18 cellular contexts compared by ENCODE assay signal in the genomic region with DNA sequence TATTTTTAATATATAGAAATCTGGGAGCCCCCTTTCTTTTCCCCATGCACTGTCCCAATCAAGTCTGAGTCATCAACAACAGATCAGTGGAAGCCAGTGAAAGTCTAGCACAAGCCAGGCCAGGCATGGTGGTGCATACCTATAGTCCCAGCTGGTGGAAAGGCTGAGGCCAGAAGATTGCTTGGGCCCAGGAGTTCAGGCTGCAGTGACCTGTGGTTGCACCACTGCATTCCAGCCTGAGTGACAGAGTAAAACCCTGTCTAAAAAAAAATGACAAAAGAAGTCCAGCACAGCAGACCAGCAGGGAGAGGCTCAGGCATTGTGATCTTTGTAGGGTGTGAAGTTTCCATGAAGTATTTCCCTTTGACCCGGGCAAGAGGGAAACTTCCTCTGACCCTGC. TPM values are rescaled to one million over a fixed set of nuclear protein-coding genes. Genes with fewer than 3 reads are reported as not detected.
DNase-seq lines count a peak whose midpoint lies in the region; ATAC-seq, FAIRE-seq and TF ChIP-seq lines count a peak whose summit lies in the region.
"Had no signal": no experiment of that assay in that cellular context is flagged by ENCODE, and none has a peak within 500 bp of the region (broad histone marks: within the 10 kb centered on the region; RNA-seq: fewer than 3 reads in every experiment).

No MANE protein-coding gene starts in this region.

- DNase-seq in AG04450 (ENCODE audit: low read depth, low spot score) (peak; percentile 32), HS-27A (ENCODE audit: low read depth) (peak; percentile 66), K562 (ENCODE audit: extremely low read depth in 1 of 4, low spot score in 3 of 4) (peak in 1 of 4 experiments; percentile 30), left lung (no peak), NCI-H524 treated with DMSO at 0.1 percent for 48 hours (lab: John Stamatoyannopoulos, UW) (no peak), osteoblast (ENCODE audit: insufficient read length, low spot score, missing footprints) (no peak), germinal center (ENCODE audit: low spot score) (no peak)
- DNase-seq: ACHN; activated CD8-positive, alpha-beta T cell treated with anti-CD3 and anti-CD28 coated beads for 36 hours; colonic mucosa; hippocampal formation; retina; SJCRH30; stimulated activated CD4-positive, alpha-beta T cell treated with anti-CD3 and anti-CD28 coated beads, Interleukin-2, amount 100 ng/mL, for 48 hours; thyroid gland had no signal

- no peaks in the 10 kb centered on the region for H3K9me3 ChIP-seq in AG04450 (ENCODE audit: control insufficient read depth, insufficient read depth, low read length)
- H3K9me3 ChIP-seq in K562 (replicated peaks; ENCODE audit: control insufficient read depth, insufficient read depth, low read depth, low read length) = no peaks in the 10 kb centered on the region
- H3K9me3 ChIP-seq in left lung = no peaks in the 10 kb centered on the region
- no peaks in the 10 kb centered on the region for H3K9me3 ChIP-seq in osteoblast (ENCODE audit: low read depth, low read length)
- H3K9me3 ChIP-seq: colonic mucosa, SJCRH30, thyroid gland had no signal

- no TSS peak for BruUV-seq in K562 (replicated peaks; lab: Mats Ljungman, UMichigan)

- H3K9ac ChIP-seq in K562 (ENCODE audit: insufficient read depth in 1 of 2, low read depth in 2 of 2, low read length in 2 of 2) = no peak overlapping the region

- peak; percentile 6 for FAIRE-seq in K562 (lab: Jason Lieb, UNC)
- FAIRE-seq: D721Med, TTC549 had no signal

- H3K27ac ChIP-seq in AG04450 (ENCODE audit: low read depth, low read length) (no peak overlapping the region), K562 (ENCODE audit: extremely low read depth, low read depth, low read length) (no peak overlapping the region), left lung (no peak overlapping the region), osteoblast (ENCODE audit: low read depth, low read length) (no peak overlapping the region)
- H3K27ac ChIP-seq: colonic mucosa, SJCRH30, thyroid gland had no signal

- no peak for TF ChIP-seq EP300 in K562 (IDR thresholded peaks at IDR 0.05; ENCODE audit: low read length)

- H3K4me1 ChIP-seq in K562 (replicated peaks in 1 of 2; ENCODE audit: control insufficient read depth in 2 of 2, insufficient read depth in 2 of 2, low read length in 2 of 2) (no peaks in the 10 kb centered on the region), left lung (no peaks in the 10 kb centered on the region), osteoblast (ENCODE audit: insufficient read depth, low read length) (no peaks in the 10 kb centered on the region)
- H3K4me1 ChIP-seq: colonic mucosa, SJCRH30 had no signal

- TF ChIP-seq POLR2A in K562 (conservative IDR thresholded peaks at IDR 0.05) = no peak

- no peak overlapping the region for H3K4me2 ChIP-seq in K562 (ENCODE audit: insufficient read depth, low read length)
- no peak overlapping the region for H3K4me2 ChIP-seq in osteoblast (ENCODE audit: insufficient read depth, low read length)

- WGBS in K562 (ENCODE audit: insufficient coverage, low coverage, missing lambda C conversion rate) = 63% methylated on average over 1 of the region's 1 CpG

- H3K79me2 ChIP-seq in K562 (ENCODE audit: control insufficient read depth, insufficient read depth, low read length) = no peaks in the 10 kb centered on the region
- no peaks in the 10 kb centered on the region for H3K79me2 ChIP-seq in osteoblast (ENCODE audit: insufficient read depth, low read length)

- POLR2A ChIA-PET in AG04450 (lab: Yijun Ruan, JAX) (no interaction called here), K562 (lab: Yijun Ruan, JAX) (interaction anchor here (3.4 kb wide), 1 partner anchor 9 kb away, joined by 12 read pairs; a partner anchor contains a TSS)

- H3K36me3 ChIP-seq in K562 (ENCODE audit: control insufficient read depth, insufficient read depth, low read length) = no peaks in the 10 kb centered on the region
- no peaks in the 10 kb centered on the region for H3K36me3 ChIP-seq in left lung
- H3K36me3 ChIP-seq in osteoblast (ENCODE audit: insufficient read depth, low read length) = no peaks in the 10 kb centered on the region
- H3K36me3 ChIP-seq: colonic mucosa, SJCRH30, thyroid gland had no signal

- peak overlapping the region; percentile 14; the same call in 1 of the 2 replicates for H2AFZ ChIP-seq in K562 (ENCODE audit: low read depth, low read length)
- H2AFZ ChIP-seq in osteoblast (ENCODE audit: low read length) = no peak overlapping the region

- ATAC-seq in K562 (peak; percentile 68), left lung (peak; percentile 35), HG02678 (IDR thresholded peaks at IDR 0.05; ENCODE audit: unreplicated experiment) (no peak)
- ATAC-seq: activated CD8-positive, alpha-beta T cell treated with anti-CD3 and anti-CD28 coated beads for 36 hours had no signal

- H4K20me1 ChIP-seq in K562 (replicated peaks; ENCODE audit: control insufficient read depth, insufficient read depth, low read length) = no peaks in the 10 kb centered on the region
- H4K20me1 ChIP-seq in osteoblast (ENCODE audit: insufficient read depth, low read length) = no peaks in the 10 kb centered on the region

- no peaks in the 10 kb centered on the region for H3K27me3 ChIP-seq in AG04450 (ENCODE audit: control insufficient read depth, insufficient read depth, low read length)
- no peaks in the 10 kb centered on the region for H3K27me3 ChIP-seq in K562 (ENCODE audit: control insufficient read depth in 2 of 2, insufficient read depth in 2 of 2, low read length in 2 of 2)
- H3K27me3 ChIP-seq in left lung = no peaks in the 10 kb centered on the region
- H3K27me3 ChIP-seq in osteoblast (ENCODE audit: insufficient read depth, low read length) = no peaks in the 10 kb centered on the region
- H3K27me3 ChIP-seq: colonic mucosa, SJCRH30, thyroid gland had no signal

- no peaks in the 10 kb centered on the region for H3K9me1 ChIP-seq in K562 (ENCODE audit: control insufficient read depth, insufficient read depth, low read length)

- TF ChIP-seq RAD21 in K562 (CRISPR knock-in tag; conservative IDR thresholded peaks at IDR 0.05 in 1 of 2, IDR thresholded peaks at IDR 0.05 in 1 of 2) = no peak

- no peak for TF ChIP-seq CTCF in AG04450 (IDR thresholded peaks at IDR 0.05; ENCODE audit: low read depth, low read length)
- TF ChIP-seq CTCF in K562 (IDR thresholded peaks at IDR 0.05 in 2 of 3, conservative IDR thresholded peaks at IDR 0.05 in 1 of 3; ENCODE audit: insufficient read depth in 2 of 3, low read depth in 1 of 3, low read length in 3 of 3) = no peak
- TF ChIP-seq CTCF in left lung (IDR thresholded peaks at IDR 0.05) = no peak
- no peak for TF ChIP-seq CTCF in osteoblast (IDR thresholded peaks at IDR 0.05; ENCODE audit: extremely low read depth, low read depth, low read length)

- H3K4me3 ChIP-seq in AG04450 (ENCODE audit: low read depth, low read length) = no peak overlapping the region
- H3K4me3 ChIP-seq in K562 = no peak overlapping the region
- no peak overlapping the region for H3K4me3 ChIP-seq in left lung
- no peak overlapping the region for H3K4me3 ChIP-seq in osteoblast (ENCODE audit: insufficient read depth, low read length)
- H3K4me3 ChIP-seq: colonic mucosa, SJCRH30, thyroid gland had no signal

- in situ Hi-C loops in K562 (cut with MboI) = no loop called here

- intact Hi-C loops in K562 (cut with micrococcal nuclease) = no loop called here
- intact Hi-C loops in left lung (cut with DNase I) = no loop called here

- CTCF ChIA-PET in AG04450 (lab: Charles Lee) = no interaction called here
- CTCF ChIA-PET in K562 (lab: Yijun Ruan, JAX; ENCODE audit: low intra/inter-chr PET ratio) = no interaction called here

RNA-seq across cellular contexts. Expression of a gene that starts 8.9 kb away (rescaled TPM):
- polyA plus RNA-seq in AG04450 (2011; rRNA removed) (2,179 and 2,752 TPM in 2 replicates), K562 (2011; rRNA removed) (3,458 and 3,699 TPM in 2 replicates), K562 (2014; fragmentation: Illumina TruSeq; extraction: Trizol) (1,939 and 2,002 TPM in 2 replicates), K562 (2014; fragmentation: Nextera tagmentation; extraction: Ambion mirVana) (1,000 to 10,000 TPM; 4,024 to 4,252 TPM), K562 (2014; rRNA removed) (2,353 and 2,737 TPM in 2 replicates)
- polyA minus RNA-seq in AG04450 (2011; rRNA and poly(A)+ RNA removed) = 863 and 868 TPM in 2 replicates
- total RNA-seq in K562 (2011; cell fraction: chromatin; rRNA removed; ENCODE audit: low replicate concordance) = 274 and 687 TPM in 2 replicates
- total RNA-seq in K562 (2011; cell fraction: nucleolus; rRNA removed) = 312 and 315 TPM in 2 replicates
- total RNA-seq in K562 (2011; cell fraction: nucleoplasm; rRNA removed) = 523 and 836 TPM in 2 replicates
- total RNA-seq in K562 (2014; rRNA removed) (2,174 and 2,757 TPM in 2 replicates), K562 (2014; rRNA removed; fragmentation: Illumina TruSeq; extraction: Trizol) (2,454 and 2,710 TPM in 2 replicates), K562 (2015; rRNA removed; fragmentation: Illumina TruSeq; extraction: Trizol) (2,022 and 2,169 TPM in 2 replicates), K562 (2021) (1,467 and 1,545 TPM in 2 replicates), left lung (100 to 1,000 TPM; 695 to 747 TPM), osteoblast (827 and 962 TPM in 2 replicates)
- 1,347 and 2,415 TPM in 2 replicates for polyA plus RNA-seq in K562 (2011; cell fraction: cytosol; rRNA removed)
- 535 and 1,090 TPM in 2 replicates for polyA plus RNA-seq in K562 (2011; cell fraction: nucleus; rRNA removed)
- 2,779 and 3,498 TPM in 2 replicates for polyA plus RNA-seq in K562 (2012)
- polyA minus RNA-seq in K562 (2011; rRNA and poly(A)+ RNA removed) = 2,372 and 2,380 TPM in 2 replicates
- polyA minus RNA-seq in K562 (2011; cell fraction: cytosol; rRNA and poly(A)+ RNA removed) = 721 and 764 TPM in 2 replicates
- 194 and 399 TPM in 2 replicates for polyA minus RNA-seq in K562 (2011; cell fraction: nucleus; rRNA and poly(A)+ RNA removed)

RNA-seq across cellular contexts. Expression of a gene that starts 38.0 kb away (rescaled TPM):
- 19.9 and 28.5 TPM in 2 replicates for polyA plus RNA-seq in AG04450 (2011; rRNA removed)
- 25.2 and 36.1 TPM in 2 replicates for polyA minus RNA-seq in AG04450 (2011; rRNA and poly(A)+ RNA removed)
- total RNA-seq in K562 (2011; cell fraction: chromatin; rRNA removed; ENCODE audit: low replicate concordance) = 14.6 and 66.4 TPM in 2 replicates
- 12.8 and 17.0 TPM in 2 replicates for total RNA-seq in K562 (2011; cell fraction: nucleolus; rRNA removed)
- total RNA-seq in K562 (2011; cell fraction: nucleoplasm; rRNA removed) = 17.1 and 20.8 TPM in 2 replicates
- 25.1 and 50.1 TPM in 2 replicates for total RNA-seq in K562 (2014; rRNA removed)
- 13.7 and 18.5 TPM in 2 replicates for total RNA-seq in K562 (2014; rRNA removed; fragmentation: Illumina TruSeq; extraction: Trizol)
- 18.3 and 18.4 TPM in 2 replicates for total RNA-seq in K562 (2015; rRNA removed; fragmentation: Illumina TruSeq; extraction: Trizol)
- total RNA-seq in K562 (2021) = 16.5 and 18.7 TPM in 2 replicates
- polyA plus RNA-seq in K562 (2011; rRNA removed) = 4.9 and 6.3 TPM in 2 replicates
- polyA plus RNA-seq in K562 (2011; cell fraction: cytosol; rRNA removed) = 1.2 and 2.8 TPM in 2 replicates
- 5.2 and 6.8 TPM in 2 replicates for polyA plus RNA-seq in K562 (2011; cell fraction: nucleus; rRNA removed)
- polyA plus RNA-seq in K562 (2012) = 2.6 and 2.9 TPM in 2 replicates
- polyA plus RNA-seq in K562 (2014; fragmentation: Illumina TruSeq; extraction: Trizol) = 5.5 and 6.0 TPM in 2 replicates
- polyA plus RNA-seq in K562 (2014; fragmentation: Nextera tagmentation; extraction: Ambion mirVana) = 1 to 10 TPM; 1.7 to 4.8 TPM
- 16.2 and 19.6 TPM in 2 replicates for polyA plus RNA-seq in K562 (2014; rRNA removed)
- polyA minus RNA-seq in K562 (2011; rRNA and poly(A)+ RNA removed) = 23.8 and 27.2 TPM in 2 replicates
- polyA minus RNA-seq in K562 (2011; cell fraction: cytosol; rRNA and poly(A)+ RNA removed) = 11.1 and 13.0 TPM in 2 replicates
- polyA minus RNA-seq in K562 (2011; cell fraction: nucleus; rRNA and poly(A)+ RNA removed) = 21.0 and 32.9 TPM in 2 replicates
- 10 to 100 TPM; 40.3 to 49.7 TPM for total RNA-seq in left lung
- 51.3 and 51.8 TPM in 2 replicates for total RNA-seq in osteoblast

Comparison
In these comparisons a context has a peak if more than half of its experiments do, and no peak if none do; other contexts are left out.
1. DNase-seq: peak in AG04450 (single experiment) and HS-27A (single experiment); none in left lung (0 of 2), NCI-H524 treated with DMSO at 0.1 percent for 48 hours (single experiment), osteoblast (single experiment) and germinal center (single experiment).